17 cellular contexts compared by ENCODE assay signal in the genomic region with DNA sequence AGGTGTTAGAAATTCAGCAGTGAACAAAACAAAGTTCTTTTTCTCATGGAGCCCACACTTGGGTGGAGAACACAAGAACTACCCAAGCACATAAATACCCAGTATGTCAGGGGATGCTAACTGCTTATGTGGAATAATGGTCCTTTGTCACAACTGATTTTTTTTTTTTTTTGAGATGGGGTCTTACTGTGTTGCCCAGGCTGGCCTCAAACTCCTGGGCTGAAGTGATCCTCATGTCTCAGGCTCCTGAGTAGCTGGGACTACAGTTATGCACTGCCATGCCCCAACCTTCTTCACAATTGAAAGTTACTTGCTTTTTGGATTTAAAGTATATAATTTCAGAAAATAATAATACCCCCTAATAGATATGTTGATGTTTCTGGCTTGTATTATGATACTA.
DNase-seq lines count a peak whose midpoint lies in the region; ATAC-seq and TF ChIP-seq lines count a peak whose summit lies in the region.
"Had no signal": no experiment of that assay in that cellular context is flagged by ENCODE, and none has a peak within 500 bp of the region (broad histone marks: within the 10 kb centered on the region; RNA-seq: fewer than 3 reads in every experiment).

No MANE protein-coding gene starts in this region.

- H3K36me3 Mint-ChIP-seq in WTC11 (peaks cover 51% of the 10 kb centered on the region), nephron progenitor cell (ENCODE audit: low read depth) (peaks cover 65% of the 10 kb centered on the region)
- H3K36me3 Mint-ChIP-seq: CD4-positive, alpha-beta memory T cell had no signal

- H3K27me3 Mint-ChIP-seq in WTC11 (ENCODE audit: low read depth) = no peaks in the 10 kb centered on the region
- no peaks in the 10 kb centered on the region for H3K27me3 Mint-ChIP-seq in nephron progenitor cell (ENCODE audit: low read depth, poor library complexity)

- TF ChIP-seq EP300 in transverse colon (IDR thresholded peaks at IDR 0.05; ENCODE audit: low read depth) = no peak

- H3K27me3 ChIP-seq in transverse colon (no peaks in the 10 kb centered on the region), uterus (no peaks in the 10 kb centered on the region)
- H3K27me3 ChIP-seq: BE2C had no signal

- CTCF ChIA-PET in HEK293 (lab: Yijun Ruan, JAX) (interaction anchor here (0.5 to 2.7 kb wide), 3 partner anchors 93 to 556 kb away, joined by 3 to 25 read pairs (median 15); no protein-coding TSS in a partner anchor), WTC11 (lab: Charles Lee) (no interaction called here)

- intact Hi-C loops in transverse colon (cut with DNase I; ENCODE audit: low total_unique reads) = loop anchor here (5.0 to 10.0 kb wide), 2 partner anchors 72 to 199 kb away; no protein-coding TSS in a partner anchor
- intact Hi-C loops in uterus (cut with DNase I; ENCODE audit: low total_unique reads) = loop anchor here (10.0 kb wide), 1 partner anchor 212 kb away; a partner anchor contains a TSS

- H3K9me3 ChIP-seq in HEK293 (ENCODE audit: control insufficient read depth, insufficient read depth, low read depth, low read length) (no peaks in the 10 kb centered on the region), transverse colon (no peaks in the 10 kb centered on the region), uterus (no peaks in the 10 kb centered on the region)
- H3K9me3 ChIP-seq: A549, BE2C, HAP-1 had no signal

- in situ Hi-C loops in transverse colon (cut with MboI; ENCODE audit: low pct_ligation_motif_present in 1 of 4, low pct_unique_long_range_greater_than_20kb in 1 of 4, low sequenced_read_pairs in 3 of 4) = loop anchor here (10.0 to 25.0 kb wide), 5 partner anchors 199 to 549 kb away; a partner anchor contains a TSS

- ATAC-seq in WTC11 = no peak
- ATAC-seq: A549 had no signal

- H3K4me1 ChIP-seq in HEK293 (ENCODE audit: control insufficient read depth, insufficient read depth, low read length) = no peaks in the 10 kb centered on the region
- H3K4me1 ChIP-seq in transverse colon = peaks cover 0 to 27% (median 11%) of the 10 kb centered on the region in 4 donors
- H3K4me1 ChIP-seq in uterus = no peaks in the 10 kb centered on the region
- H3K4me1 ChIP-seq: HAP-1 had no signal

- H3K27ac ChIP-seq in HEK293 (ENCODE audit: extremely low read depth, low read depth, low read length) (no peak overlapping the region), transverse colon (peak overlapping the region in 3 of 4 donors; percentile 32 to 74 (median 52)), uterus (no peak overlapping the region)
- H3K27ac ChIP-seq: A549, C4-2B, HL-60 had no signal

- H3K9me3 Mint-ChIP-seq in WTC11 = 0 out of 2 replicates have a peak, but pooled peaks cover 3% of the 10 kb centered on the region
- H3K9me3 Mint-ChIP-seq in nephron progenitor cell = no peaks in the 10 kb centered on the region

- H3K36me3 ChIP-seq in HEK293 (ENCODE audit: control insufficient read depth in 2 of 2, insufficient read depth in 1 of 2, low read length in 2 of 2) (peaks cover 0 to 47% of the 10 kb centered on the region in 2 experiments; a peak in 1 of 3 replicates), transverse colon (no peaks in the 10 kb centered on the region), uterus (no peaks in the 10 kb centered on the region)

- DNase-seq in WTC11 (ENCODE audit: low spot score) (no peak), nephron progenitor cell (no peak), transverse colon (no peak), uterus (no peak), H4 (ENCODE audit: low spot score) (no peak)
- DNase-seq: BE2C; CD4-positive, alpha-beta memory T cell; COR-L47; DMS153; DND-41; GDM1; GOT3 had no signal

- no peak for TF ChIP-seq POLR2A in transverse colon (IDR thresholded peaks at IDR 0.05)
- no peak for TF ChIP-seq POLR2A in uterus (IDR thresholded peaks at IDR 0.05)

- H3K4me3 ChIP-seq in HEK293 (ENCODE audit: low read depth, low read length) (no peak overlapping the region), transverse colon (no peak overlapping the region), uterus (no peak overlapping the region)
- H3K4me3 ChIP-seq: A549, HAP-1 had no signal

- H3K4me1 Mint-ChIP-seq in WTC11 (peaks cover 9% of the 10 kb centered on the region), nephron progenitor cell (peaks cover 14% of the 10 kb centered on the region)

- no peak for TF ChIP-seq CTCF in HEK293 (tag by site-specific recombination; IDR thresholded peaks at IDR 0.05)
- TF ChIP-seq CTCF in WTC11 (IDR thresholded peaks at IDR 0.05) = no peak
- no peak for TF ChIP-seq CTCF in nephron progenitor cell (IDR thresholded peaks at IDR 0.05)
- no peak for TF ChIP-seq CTCF in transverse colon (IDR thresholded peaks at IDR 0.05)
- TF ChIP-seq CTCF in uterus (IDR thresholded peaks at IDR 0.05) = no peak

- no peak overlapping the region for H3K27ac Mint-ChIP-seq in WTC11
- H3K27ac Mint-ChIP-seq in nephron progenitor cell = peak overlapping the region; percentile 1

- POLR2A ChIA-PET in HEK293 (lab: Yijun Ruan, JAX) (interaction anchor here (0.6 kb wide), 1 partner anchor 393 kb away, joined by 3 read pairs; no protein-coding TSS in a partner anchor), WTC11 (lab: Charles Lee) (no interaction called here)

- H3K4me3 Mint-ChIP-seq in WTC11 (no peak overlapping the region), nephron progenitor cell (no peak overlapping the region)
- H3K4me3 Mint-ChIP-seq: CD4-positive, alpha-beta memory T cell had no signal

TF ChIP-seq in HEK293, 187 proteins besides CTCF, POLR2A, EP300 and RAD21:
- TF ChIP-seq SP3 (tag by site-specific recombination; IDR thresholded peaks at IDR 0.05) (no peak), ZNF121 (tag by site-specific recombination; IDR thresholded peaks at IDR 0.05) (peak; percentile 60; the same call in 1 of the 2 replicates)
TF ChIP-seq in HEK293: peak in this region for 1.

TF ChIP-seq in WTC11, 78 proteins besides CTCF, POLR2A, EP300 and RAD21:
- peak; percentile 79; the same call in 1 of the 2 replicates for TF ChIP-seq ZNF121 (CRISPR knock-in tag; IDR thresholded peaks at IDR 0.05)
- no peak for TF ChIP-seq HMGA2 (CRISPR knock-in tag; IDR thresholded peaks at IDR 0.05)
- no peak for TF ChIP-seq GTF2I (CRISPR knock-in tag; conservative IDR thresholded peaks at IDR 0.05)
- no peak for TF ChIP-seq KAT7 (CRISPR knock-in tag; IDR thresholded peaks at IDR 0.05; ENCODE audit: borderline replicate concordance)
- TF ChIP-seq CREB1 (CRISPR knock-in tag; IDR thresholded peaks at IDR 0.05) = no peak
TF ChIP-seq in WTC11: peak in this region for 1.

Comparison
In these comparisons a context has a peak if more than half of its experiments do, and no peak if none do; other contexts are left out.
1. H3K27ac ChIP-seq: peak in transverse colon (3 of 4); none in HEK293 (single experiment) and uterus (0 of 2).